Comparison of ENCODE assay signal across 24 cellular contexts in the genomic region with DNA sequence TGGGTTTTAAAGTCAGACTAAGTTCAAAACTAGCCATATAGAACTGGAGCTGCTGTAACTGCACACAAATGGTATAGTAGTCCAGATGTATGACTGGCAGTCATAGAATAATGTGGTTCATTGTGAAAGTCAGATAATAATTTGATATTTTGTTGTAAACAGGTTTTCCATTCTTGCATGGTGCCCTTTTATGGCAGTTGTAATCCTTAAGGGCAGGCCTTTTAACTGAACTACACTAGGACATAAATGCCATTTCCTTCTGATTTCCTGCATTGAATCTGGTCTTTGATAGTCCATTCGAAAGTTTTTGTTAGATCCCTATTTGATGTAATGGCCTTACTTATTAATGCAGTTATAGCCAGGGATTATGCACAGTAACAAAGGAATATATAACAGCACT.
"Had no signal": no experiment of that assay in that cellular context is flagged by ENCODE, and none has a peak within 500 bp of the region (broad histone marks: within the 10 kb centered on the region; RNA-seq: fewer than 3 reads in every experiment).

No MANE protein-coding gene starts in this region.

- H3K9me3 ChIP-seq: adrenal gland, body of pancreas, colonic mucosa, heart left ventricle, left ventricle myocardium inferior, neutrophil, testis had no signal

- DNase-seq: activated CD4-positive, alpha-beta T cell treated with anti-CD3 and anti-CD28 coated beads for 36 hours; activated CD4-positive, alpha-beta T cell treated with anti-CD3 and anti-CD28 coated beads, Interleukin-2, amount 50 U/mL, for 4 hours; activated CD4-positive, CD25-positive, alpha-beta regulatory T cell; activated effector memory CD4-positive, alpha-beta T cell treated with anti-CD3 and anti-CD28 coated beads, Interleukin-2, amount 50 U/mL, for 16 hours; activated naive CD4-positive, alpha-beta T cell treated with anti-CD3 and anti-CD28 coated beads for 36 hours; activated naive CD8-positive, alpha-beta T cell treated with anti-CD3 and anti-CD28 coated beads for 36 hours; adrenal gland; aorta; body of pancreas; colonic mucosa; effector CD8-positive, alpha-beta T cell; heart left ventricle; kidney glomerular epithelial cell; left ventricle myocardium inferior; naive B cell; nephron progenitor cell; stimulated activated CD4-positive, alpha-beta T cell treated with anti-CD3 and anti-CD28 coated beads, Interleukin-1b, Interleukin-23, amount 100 ng/mL, for 48 hours; stimulated activated naive CD4-positive, alpha-beta T cell treated with Interleukin-2 at 50 U/mL for 16 hours; T-cell; testis; trophoblast cell had no signal

- H3K4me1 ChIP-seq: adrenal gland, colonic mucosa, testis had no signal

- H3K36me3 ChIP-seq: adrenal gland, colonic mucosa, heart left ventricle, left ventricle myocardium inferior, neutrophil had no signal

- H3K27ac ChIP-seq: adrenal gland, body of pancreas, colonic mucosa, left ventricle myocardium inferior, neutrophil, testis had no signal

- H3K4me3 ChIP-seq: adrenal gland, body of pancreas, colonic mucosa, heart left ventricle, left ventricle myocardium inferior, lung, smooth muscle cell, testis had no signal

- ATAC-seq: activated CD4-positive, alpha-beta T cell treated with anti-CD3 and anti-CD28 coated beads for 36 hours; body of pancreas; heart left ventricle; T-cell had no signal

- H3K27me3 ChIP-seq: adrenal gland, body of pancreas, colonic mucosa, heart left ventricle, neutrophil, testis had no signal
